10 cellular contexts compared by ENCODE assay signal in the genomic region with DNA sequence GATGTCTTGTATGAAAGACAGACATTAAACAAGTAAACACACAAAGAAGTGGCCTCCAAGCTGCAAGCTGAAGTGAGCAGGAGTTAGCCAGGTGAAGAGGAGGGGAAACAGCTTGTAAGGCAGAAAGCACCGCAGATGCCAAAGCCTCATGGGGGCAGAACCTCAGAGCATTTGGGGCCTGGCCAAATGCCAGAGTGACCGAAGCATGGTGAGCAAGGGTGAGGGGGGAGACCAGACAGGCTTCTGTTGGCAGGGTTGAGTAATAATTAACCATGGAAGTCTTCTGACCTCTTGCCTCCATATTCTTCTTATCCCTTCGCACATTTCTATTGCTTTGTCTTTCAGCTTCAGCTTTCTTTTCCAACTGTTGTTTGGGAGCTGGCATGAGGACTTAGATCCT. TPM values are rescaled to one million over a fixed set of nuclear protein-coding genes. Genes with fewer than 3 reads are reported as not detected.
DNase-seq lines count a peak whose midpoint lies in the region; ATAC-seq and TF ChIP-seq lines count a peak whose summit lies in the region.
"Had no signal": no experiment of that assay in that cellular context is flagged by ENCODE, and none has a peak within 500 bp of the region (broad histone marks: within the 10 kb centered on the region; RNA-seq: fewer than 3 reads in every experiment).

No MANE protein-coding gene starts in this region.

- 40 to 50% methylated on average over 3 of the region's 3 CpGs for WGBS in thyroid gland, 2 donors
- 46 to 59% methylated on average over 3 of the region's 3 CpGs for WGBS in upper lobe of left lung, 2 donors

- H3K4me3 ChIP-seq in MG63: no peak overlapping the region
- H3K4me3 ChIP-seq in thyroid gland (replicated peaks in 1 of 3): no peak overlapping the region
- H3K4me3 ChIP-seq in upper lobe of left lung: no peak overlapping the region

- H3K9me3 ChIP-seq in MG63 (no peaks in the 10 kb centered on the region), thyroid gland (no peaks in the 10 kb centered on the region), upper lobe of left lung (no peaks in the 10 kb centered on the region)

- H3K4me1 ChIP-seq in thyroid gland (peaks cover 11 to 16% of the 10 kb centered on the region in 2 donors), upper lobe of left lung (peaks cover 0 to 10% (median 6%) of the 10 kb centered on the region in 4 donors)

- ATAC-seq in GM21528 (IDR thresholded peaks at IDR 0.05; ENCODE audit: low FRiP score, unreplicated experiment) (no peak), upper lobe of left lung (ENCODE audit: low FRiP score in 2 of 2) (no peak)

- H3K36me3 ChIP-seq in MG63 (no peaks in the 10 kb centered on the region), thyroid gland (no peaks in the 10 kb centered on the region), upper lobe of left lung (no peaks in the 10 kb centered on the region)

- H3K27me3 ChIP-seq in MG63 (no peaks in the 10 kb centered on the region), thyroid gland (no peaks in the 10 kb centered on the region), upper lobe of left lung (no peaks in the 10 kb centered on the region)

- DNase-seq in NCI-H2081 (lab: John Stamatoyannopoulos, UW) (peak; percentile 39 to 70), NCI-H2081 treated with DMSO at 0.1 percent for 48 hours (lab: John Stamatoyannopoulos, UW) (no peak), MG63 (peak; percentile 36), amniotic epithelial cell (ENCODE audit: low read depth) (peak; percentile 11), thyroid gland (peak; percentile 72 to 75), SHP77 treated with DMSO at 0.1 percent for 48 hours (lab: John Stamatoyannopoulos, UW) (no peak), upper lobe of left lung (no peak)
- DNase-seq: 8988T; stimulated activated CD4-positive, alpha-beta T cell treated with anti-CD3 and anti-CD28 coated beads, Interleukin-15, amount 100 ng/mL, for 24 hours had no signal

- no peak for TF ChIP-seq EP300 in upper lobe of left lung (IDR thresholded peaks at IDR 0.05)

- TF ChIP-seq CTCF in thyroid gland (IDR thresholded peaks at IDR 0.05): no peak
- no peak for TF ChIP-seq CTCF in upper lobe of left lung (IDR thresholded peaks at IDR 0.05)

- TF ChIP-seq POLR2A in thyroid gland (IDR thresholded peaks at IDR 0.05) (no peak), upper lobe of left lung (IDR thresholded peaks at IDR 0.05) (no peak)

- H3K27ac ChIP-seq in thyroid gland: no peak overlapping the region
- H3K27ac ChIP-seq in upper lobe of left lung: no peak overlapping the region

- intact Hi-C loops in thyroid gland (cut with DNase I): no loop called here

RNA-seq across cellular contexts. Expression of gene QPCT, which starts 5.6 kb away (rescaled TPM):
- 0.59 and 3.4 TPM in 2 replicates for total RNA-seq in MG63 (2014; rRNA removed; shearing (Covaris generic); ENCODE audit: low replicate concordance)
- total RNA-seq in thyroid gland (1 to 10 TPM; 1.0 to 6.0 (median 4.3) TPM), upper lobe of left lung (10 to 100 TPM in 1 of 6 donors, 1 to 10 TPM in 4, not detected in 1; 2.0 to 12.5 (median 6.0) TPM)

RNA-seq across cellular contexts. Expression of gene PRKD3, which starts 25.4 kb away (rescaled TPM):
- 27.8 and 52.4 TPM in 2 replicates for total RNA-seq in MG63 (2014; rRNA removed; shearing (Covaris generic); ENCODE audit: low replicate concordance)
- total RNA-seq in thyroid gland (10 to 100 TPM; 31.3 to 45.2 (median 42.2) TPM), upper lobe of left lung (10 to 100 TPM; 25.5 to 57.6 (median 39.5) TPM)

Comparison
In these comparisons a context has a peak if more than half of its experiments do, and no peak if none do; other contexts are left out.
1. DNase-seq: peak in NCI-H2081 (2 of 2), MG63 (single experiment), amniotic epithelial cell (single experiment) and thyroid gland (2 of 2); none in NCI-H2081 treated with DMSO at 0.1 percent for 48 hours (single experiment), SHP77 treated with DMSO at 0.1 percent for 48 hours (single experiment) and upper lobe of left lung (0 of 2).